Comparison of ENCODE assay signal across 11 cellular contexts in the genomic region with DNA sequence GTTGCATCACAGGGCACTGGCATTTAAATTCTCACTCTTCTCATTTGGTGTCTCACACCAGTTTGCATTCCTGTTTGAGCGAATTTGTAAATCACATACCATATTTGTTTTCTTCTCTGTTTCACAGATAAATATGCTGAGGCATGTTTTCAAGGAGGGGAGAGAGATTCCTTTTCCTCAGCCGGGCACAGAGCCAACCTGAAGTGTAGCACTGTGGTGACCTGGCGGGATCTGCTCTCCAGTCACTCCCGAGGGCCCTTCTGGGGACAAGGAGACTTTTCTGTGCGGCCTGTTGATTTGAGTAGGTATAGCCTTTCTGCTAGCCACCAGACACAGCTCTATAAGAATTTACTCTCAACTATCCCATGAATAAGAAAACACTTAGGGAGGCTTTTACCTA.
A peak's percentile ranks its signal among the peaks of the same experiment; 100 is the strongest.
DNase-seq lines count a peak whose midpoint lies in the region; ATAC-seq and TF ChIP-seq lines count a peak whose summit lies in the region.
"Had no signal": no experiment of that assay in that cellular context is flagged by ENCODE, and none has a peak within 500 bp of the region (broad histone marks: within the 10 kb centered on the region; RNA-seq: fewer than 3 reads in every experiment).

No MANE protein-coding gene starts in this region.

- H3K4me1 Mint-ChIP-seq in HFFc6 (ENCODE audit: low read depth), result peaks cover 12% of the 10 kb centered on the region

- H3K27me3 ChIP-seq in SK-N-SH (ENCODE audit: insufficient read depth) (no peaks in the 10 kb centered on the region), SJSA1 (replicated peaks) (no peaks in the 10 kb centered on the region), right cardiac atrium (ENCODE audit: control insufficient read depth, insufficient read depth) (no peaks in the 10 kb centered on the region), tibial nerve (no peaks in the 10 kb centered on the region)
- H3K27me3 ChIP-seq: vagina had no signal

- no peak overlapping the region for H3K9ac ChIP-seq in SK-N-SH

- TF ChIP-seq RAD21 in SK-N-SH (IDR thresholded peaks at IDR 0.05; ENCODE audit: low read length), result no peak

- no peak overlapping the region for H3K4me3 ChIP-seq in SK-N-SH (ENCODE audit: low read depth in 2 of 2, low read length in 1 of 2)
- no peak overlapping the region for H3K4me3 ChIP-seq in SJSA1
- no peak overlapping the region for H3K4me3 ChIP-seq in right cardiac atrium (ENCODE audit: low read length)
- no peak overlapping the region for H3K4me3 ChIP-seq in tibial nerve
- H3K4me3 ChIP-seq: vagina had no signal

- H3K27ac ChIP-seq in SK-N-SH (ENCODE audit: low read depth in 2 of 2, low read length in 1 of 2) (no peak overlapping the region), SJSA1 (peak overlapping the region; percentile 60), right cardiac atrium (ENCODE audit: low read length) (no peak overlapping the region), tibial nerve (peak overlapping the region in 3 of 4 donors; percentile 5 to 74 (median 23))
- H3K27ac ChIP-seq: vagina had no signal

- DNase-seq in SK-N-SH, result no peak
- peak; percentile 67 to 75 for DNase-seq in SJSA1 (ENCODE audit: low read depth in 1 of 2, low spot score in 2 of 2)
- DNase-seq in right cardiac atrium, result peak; percentile 54 to 79 (median 76)
- DNase-seq in tibial nerve (ENCODE audit: low spot score in 2 of 2), result peak in 1 of 2 donors; percentile 25
- DNase-seq in DMS153 treated with DMSO at 0.1 percent for 48 hours (lab: John Stamatoyannopoulos, UW; ENCODE audit: unreplicated experiment), result no peak
- DNase-seq in HFFc6, result no peak
- DNase-seq in GM13976 (ENCODE audit: low spot score), result no peak
- DNase-seq: activated naive CD4-positive, alpha-beta T cell treated with anti-CD3 and anti-CD28 coated beads for 36 hours; stimulated activated CD4-positive, alpha-beta T cell treated with anti-CD3 and anti-CD28 coated beads, Interleukin-4, amount 100 ng/mL, for 24 hours had no signal

- no peaks in the 10 kb centered on the region for H3F3A ChIP-seq in SK-N-SH (replicated peaks; ENCODE audit: insufficient read depth)

- H3K36me3 ChIP-seq in SK-N-SH (replicated peaks in 1 of 2; ENCODE audit: control insufficient read depth in 1 of 2, insufficient read depth in 2 of 2, low read length in 1 of 2), result no peaks in the 10 kb centered on the region
- no peaks in the 10 kb centered on the region for H3K36me3 ChIP-seq in SJSA1
- no peaks in the 10 kb centered on the region for H3K36me3 ChIP-seq in tibial nerve
- H3K36me3 ChIP-seq: vagina had no signal

- CTCF ChIA-PET in SK-N-SH (lab: Yijun Ruan, JAX), result interaction anchor here (2.2 to 3.3 kb wide), 2 partner anchors 13 to 165 kb away, joined by 10 to 33 read pairs; no protein-coding TSS in a partner anchor

- no peaks in the 10 kb centered on the region for H3K9me2 ChIP-seq in SK-N-SH

- H3K9me3 ChIP-seq in SK-N-SH (no peaks in the 10 kb centered on the region), SJSA1 (replicated peaks) (no peaks in the 10 kb centered on the region), right cardiac atrium (ENCODE audit: control insufficient read depth, low read length) (no peaks in the 10 kb centered on the region), tibial nerve (no peaks in the 10 kb centered on the region)
- H3K9me3 ChIP-seq: vagina had no signal

- H3K4me1 ChIP-seq in SK-N-SH (ENCODE audit: control insufficient read depth in 1 of 2, insufficient read depth in 2 of 2, low read depth in 1 of 2, low read length in 1 of 2) (no peaks in the 10 kb centered on the region; a peak in 1 of 4 replicates), SJSA1 (replicated peaks) (peaks cover 42% of the 10 kb centered on the region), right cardiac atrium (ENCODE audit: control insufficient read depth, insufficient read depth, low read length) (peaks cover 2% of the 10 kb centered on the region), tibial nerve (peaks cover 0 to 34% (median 15%) of the 10 kb centered on the region in 4 donors)

- intact Hi-C loops in right cardiac atrium (cut with DNase I), result loop anchor here in 3 of 4 donors (5.0 to 10.0 kb wide), 2 partner anchors 71 to 164 kb away; a partner anchor contains a TSS

- H3K4me3 Mint-ChIP-seq in HFFc6, result no peak overlapping the region
- H3K4me3 Mint-ChIP-seq: activated naive CD4-positive, alpha-beta T cell treated with anti-CD3 and anti-CD28 coated beads for 36 hours had no signal

- no peak overlapping the region for H2AFZ ChIP-seq in SK-N-SH (ENCODE audit: low read depth)

- no peak for TF ChIP-seq POLR2A in tibial nerve (IDR thresholded peaks at IDR 0.05)

- TF ChIP-seq CTCF in SK-N-SH (IDR thresholded peaks at IDR 0.05) (no peak), tibial nerve (IDR thresholded peaks at IDR 0.05) (no peak), HFFc6 (IDR thresholded peaks at IDR 0.05) (no peak), GM13976 (IDR thresholded peaks at IDR 0.05; ENCODE audit: borderline replicate concordance, control extremely low read depth, extremely low read depth, insufficient read depth, missing control alignments) (no peak)

- in situ Hi-C loops in GM13976 (cut with MboI; ENCODE audit: low sequenced_read_pairs, unreplicated experiment), result loop anchor here (25.0 kb wide), 2 partner anchors 404 to 504 kb away; no protein-coding TSS in a partner anchor

- no peaks in the 10 kb centered on the region for H3K36me3 Mint-ChIP-seq in HFFc6 (ENCODE audit: low read depth)

- POLR2A ChIA-PET in SK-N-SH (lab: Yijun Ruan, JAX), result no interaction called here

- no peaks in the 10 kb centered on the region for H3K79me2 ChIP-seq in SK-N-SH (ENCODE audit: insufficient read depth)

- H3K27ac Mint-ChIP-seq in HFFc6, result no peak overlapping the region
- H3K27ac Mint-ChIP-seq: activated naive CD4-positive, alpha-beta T cell treated with anti-CD3 and anti-CD28 coated beads for 36 hours had no signal

- whole genome bisulfite sequencing in SK-N-SH (ENCODE audit: low lambda C conversion rate), result 61% methylated on average over 5 of the region's 5 CpGs
- WGBS in right cardiac atrium, result 35% methylated on average over 5 of the region's 5 CpGs
- WGBS in tibial nerve, 2 donors, result 39 to 48% methylated on average over 5 of the region's 5 CpGs

- H3K4me2 ChIP-seq in SK-N-SH, result no peak overlapping the region

- TF ChIP-seq EP300 in SK-N-SH (IDR thresholded peaks at IDR 0.05; ENCODE audit: borderline replicate concordance in 1 of 2, low read depth in 1 of 2, low read length in 1 of 2) (no peak), tibial nerve (IDR thresholded peaks at IDR 0.05) (no peak)

- H3K9me3 Mint-ChIP-seq in HFFc6, result no peaks in the 10 kb centered on the region
- H3K9me3 Mint-ChIP-seq: activated naive CD4-positive, alpha-beta T cell treated with anti-CD3 and anti-CD28 coated beads for 36 hours had no signal

- H3K27me3 Mint-ChIP-seq in HFFc6 (ENCODE audit: insufficient read depth), result peaks cover 5% of the 10 kb centered on the region; the same call in 1 of the 2 replicates

- peak; percentile 72 for ATAC-seq in SK-N-SH treated with all-trans-retinoic acid at 6 μM for 48 hours
- ATAC-seq in right cardiac atrium, result peak; percentile 75 to 76

- no peaks in the 10 kb centered on the region for H4K20me1 ChIP-seq in SK-N-SH (ENCODE audit: insufficient read depth)

TF ChIP-seq in SK-N-SH treated with all-trans-retinoic acid at 6 μM for 48 hours, 23 proteins besides CTCF, POLR2A, EP300 and RAD21:
- no peak for TF ChIP-seq ZFP3 (CRISPR knock-in tag; IDR thresholded peaks at IDR 0.05)
- TF ChIP-seq, protein P1, sequence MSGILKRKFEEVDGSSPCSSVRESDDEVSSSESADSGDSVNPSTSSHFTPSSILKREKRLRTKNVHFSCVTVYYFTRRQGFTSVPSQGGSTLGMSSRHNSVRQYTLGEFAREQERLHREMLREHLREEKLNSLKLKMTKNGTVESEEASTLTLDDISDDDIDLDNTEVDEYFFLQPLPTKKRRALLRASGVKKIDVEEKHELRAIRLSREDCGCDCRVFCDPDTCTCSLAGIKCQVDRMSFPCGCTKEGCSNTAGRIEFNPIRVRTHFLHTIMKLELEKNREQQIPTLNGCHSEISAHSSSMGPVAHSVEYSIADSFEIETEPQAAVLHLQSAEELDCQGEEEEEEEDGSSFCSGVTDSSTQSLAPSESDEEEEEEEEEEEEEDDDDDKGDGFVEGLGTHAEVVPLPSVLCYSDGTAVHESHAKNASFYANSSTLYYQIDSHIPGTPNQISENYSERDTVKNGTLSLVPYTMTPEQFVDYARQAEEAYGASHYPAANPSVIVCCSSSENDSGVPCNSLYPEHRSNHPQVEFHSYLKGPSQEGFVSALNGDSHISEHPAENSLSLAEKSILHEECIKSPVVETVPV (CRISPR knock-in tag; IDR thresholded peaks at IDR 0.05), result no peak
TF ChIP-seq in SK-N-SH treated with all-trans-retinoic acid at 6 μM for 48 hours: peak in this region for 0.

TF ChIP-seq in SK-N-SH, 30 proteins besides CTCF, POLR2A, EP300 and RAD21:
- TF ChIP-seq TEAD4 (IDR thresholded peaks at IDR 0.05; ENCODE audit: borderline replicate concordance, insufficient read depth) (no peak), RFX5 (IDR thresholded peaks at IDR 0.05; ENCODE audit: low read length) (no peak)
TF ChIP-seq in SK-N-SH: peak in this region for 0.

Comparison
In these comparisons a context has a peak if more than half of its experiments do, and no peak if none do; other contexts are left out.
1. DNase-seq: peak in SJSA1 (2 of 2) and right cardiac atrium (3 of 3); none in SK-N-SH (single experiment), DMS153 treated with DMSO at 0.1 percent for 48 hours (single experiment), HFFc6 (single experiment) and GM13976 (single experiment).
2. H3K27ac ChIP-seq: peak in SJSA1 (single experiment) and tibial nerve (3 of 4); none in SK-N-SH (0 of 2) and right cardiac atrium (single experiment).